In the genomic region with DNA sequence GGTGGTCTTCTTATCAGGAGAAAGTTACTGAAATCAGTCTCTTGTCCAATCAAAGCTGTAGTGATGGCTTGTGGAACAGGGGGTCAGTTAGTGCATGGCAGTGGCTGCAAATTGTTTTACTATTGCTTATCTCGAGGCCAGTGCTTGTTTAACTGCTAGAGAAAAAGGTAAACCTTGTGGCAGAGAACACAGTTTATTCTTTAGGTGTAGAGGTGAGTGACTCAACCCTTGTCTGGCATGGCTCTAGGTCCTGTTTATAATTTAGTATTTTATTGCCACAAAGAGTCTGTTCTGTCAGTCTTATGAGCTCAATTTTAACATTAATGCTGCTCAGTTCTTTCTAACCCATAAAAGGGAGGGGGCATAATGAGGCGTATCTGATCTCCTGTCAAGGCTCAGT, we compare ENCODE assay signal across 13 cellular contexts.
A peak's percentile ranks its signal among the peaks of the same experiment; 100 is the strongest.
DNase-seq lines count a peak whose midpoint lies in the region; ATAC-seq, FAIRE-seq and TF ChIP-seq lines count a peak whose summit lies in the region.
"Had no signal": no experiment of that assay in that cellular context is flagged by ENCODE, and none has a peak within 500 bp of the region (broad histone marks: within the 10 kb centered on the region; RNA-seq: fewer than 3 reads in every experiment).

No MANE protein-coding gene starts in this region.

- H4K5ac ChIP-seq in IMR-90 (ENCODE audit: low read depth, low read length): no peak overlapping the region

- H2AK5ac ChIP-seq in IMR-90 (ENCODE audit: low read depth, low read length): peak overlapping the region; percentile 63

- peak overlapping the region; percentile 93; the same call in 1 of the 3 replicates for H2BK15ac ChIP-seq in IMR-90 (ENCODE audit: low read depth, low read length)

- H3K4me2 ChIP-seq in IMR-90 (ENCODE audit: low read depth, low read length): no peak overlapping the region

- no peak overlapping the region for H2AFZ ChIP-seq in IMR-90 (replicated peaks; ENCODE audit: low read length, poor library complexity)

- BruUV-seq in IMR-90 (replicated peaks; lab: Mats Ljungman, UMichigan): no TSS peak

- POLR2A ChIA-PET in IMR-90 (lab: Charles Lee; ENCODE audit: unreplicated experiment): interaction anchor here (0.5 to 1.0 kb wide), 2 partner anchors 70 to 189 kb away, joined by 4 to 5 read pairs; partner anchors contain the start of gene F3

- H3K9ac ChIP-seq in IMR-90 (ENCODE audit: low read depth, low read length) (no peak overlapping the region), colonic mucosa (ENCODE audit: low read depth in 2 of 2, low read length in 2 of 2) (no peak overlapping the region), subcutaneous abdominal adipose tissue (ENCODE audit: low read length in 5 of 5) (peak overlapping the region in 2 of 5 donors; percentile 41 to 51)

- peak overlapping the region; percentile 88 for H2BK120ac ChIP-seq in IMR-90 (ENCODE audit: low read depth, low read length)

- H3K9me3 ChIP-seq in IMR-90 (ENCODE audit: control insufficient read depth, insufficient read depth, low read length) (no peaks in the 10 kb centered on the region), colonic mucosa (no peaks in the 10 kb centered on the region), mucosa of descending colon (no peaks in the 10 kb centered on the region), subcutaneous abdominal adipose tissue (ENCODE audit: control insufficient read depth in 5 of 5, low read length in 5 of 5) (no peaks in the 10 kb centered on the region)

- no peaks in the 10 kb centered on the region for H3K27me3 ChIP-seq in IMR-90 (ENCODE audit: control insufficient read depth, insufficient read depth, low read length)
- no peaks in the 10 kb centered on the region for H3K27me3 ChIP-seq in colonic mucosa
- no peaks in the 10 kb centered on the region for H3K27me3 ChIP-seq in subcutaneous abdominal adipose tissue (ENCODE audit: control insufficient read depth in 5 of 5, insufficient read depth in 4 of 5, low read length in 5 of 5)

- CTCF ChIA-PET in IMR-90 (lab: Yijun Ruan, JAX): no interaction called here

- peak overlapping the region; percentile 32 to 54; a peak in 3 of 4 replicates for H4K8ac ChIP-seq in IMR-90 (ENCODE audit: low read depth in 2 of 2, low read length in 2 of 2)

- no peaks in the 10 kb centered on the region for H3K36me3 ChIP-seq in IMR-90 (ENCODE audit: control insufficient read depth, insufficient read depth, low read length)
- no peaks in the 10 kb centered on the region for H3K36me3 ChIP-seq in colonic mucosa
- H3K36me3 ChIP-seq in mucosa of descending colon (ENCODE audit: low read depth): no peaks in the 10 kb centered on the region
- H3K36me3 ChIP-seq in subcutaneous abdominal adipose tissue (ENCODE audit: control insufficient read depth in 5 of 5, insufficient read depth in 5 of 5, low read length in 5 of 5): no peaks in the 10 kb centered on the region

- DNase-seq in IMR-90: no peak
- DNase-seq in colonic mucosa: no peak
- DNase-seq in mucosa of descending colon: peak in 1 of 3 donors; percentile 47
- DNase-seq in OCI-M1 (lab: John Stamatoyannopoulos, UW): no peak
- DNase-seq in urothelium cell line (ENCODE audit: low spot score): no peak
- DNase-seq: CD4-positive, CD25-positive, alpha-beta regulatory T cell; H9; KG1; NCI-H1436; NCI-H2029 treated with DMSO at 0.1 percent for 48 hours; NCI-H748 treated with DMSO at 0.1 percent for 48 hours had no signal

- ATAC-seq in IMR-90 (ENCODE audit: low read depth): no peak
- ATAC-seq in mucosa of descending colon: peak; percentile 77
- ATAC-seq in esophagus mucosa: no peak

- in situ Hi-C loops in IMR-90 (cut with MboI; ENCODE audit: low sequenced_read_pairs): no loop called here

- H4K91ac ChIP-seq in IMR-90 (ENCODE audit: insufficient read depth, low read depth, low read length): peak overlapping the region; percentile 91

- H3K9me1 ChIP-seq in IMR-90 (ENCODE audit: insufficient read depth, low read length): peaks cover 19% of the 10 kb centered on the region

- H2AK9ac ChIP-seq in IMR-90 (replicated peaks; ENCODE audit: low read depth, low read length, poor library complexity): no peak overlapping the region

- H3K56ac ChIP-seq in IMR-90 (ENCODE audit: extremely low read depth, insufficient read depth, low read length): peak overlapping the region; percentile 7

- H3K4me3 ChIP-seq in IMR-90 (ENCODE audit: insufficient read depth, low read depth, low read length): no peak overlapping the region
- no peak overlapping the region for H3K4me3 ChIP-seq in colonic mucosa
- H3K4me3 ChIP-seq in mucosa of descending colon: no peak overlapping the region
- H3K4me3 ChIP-seq in subcutaneous abdominal adipose tissue (ENCODE audit: low read depth in 1 of 5, low read length in 5 of 5): no peak overlapping the region

- H3K18ac ChIP-seq in IMR-90 (ENCODE audit: low read depth, low read length): peak overlapping the region; percentile 76; the same call in 1 of the 2 replicates

- H3K79me1 ChIP-seq in IMR-90 (ENCODE audit: low read depth in 1 of 2, low read length in 2 of 2): no peaks in the 10 kb centered on the region; a peak in 1 of 4 replicates

- FAIRE-seq in urothelium cell line (lab: Jason Lieb, UNC): no peak

- peak overlapping the region; percentile 87 for H2BK20ac ChIP-seq in IMR-90 (ENCODE audit: low read depth, low read length)

- no peaks in the 10 kb centered on the region for H4K20me1 ChIP-seq in IMR-90 (ENCODE audit: insufficient read depth, low read length)

- peak overlapping the region; percentile 85; the same call in 1 of the 2 replicates for H3K4ac ChIP-seq in IMR-90 (ENCODE audit: low read depth, low read length)

- no CpG with 5 or more reads among the region's 2 CpGs for WGBS in IMR-90 (ENCODE audit: extremely low coverage in 2 of 2, insufficient read length in 1 of 2), 2 experiments

- H3K23ac ChIP-seq in IMR-90 (ENCODE audit: low read depth, low read length): peak overlapping the region; percentile 52; the same call in 1 of the 2 replicates

- intact Hi-C loops in IMR-90 (cut with micrococcal nuclease): no loop called here
- intact Hi-C loops in colonic mucosa (cut with DNase I): no loop called here
- intact Hi-C loops in mucosa of descending colon (cut with DNase I, micrococcal nuclease): no loop called here

- no peak for TF ChIP-seq RAD21 in IMR-90 (IDR thresholded peaks at IDR 0.05; ENCODE audit: low read length)

- TF ChIP-seq POLR2A in IMR-90 (IDR thresholded peaks at IDR 0.05; ENCODE audit: low read depth, low read length): no peak

- peak overlapping the region; percentile 75 for H3K14ac ChIP-seq in IMR-90 (replicated peaks; ENCODE audit: low read depth, low read length)

- H3K4me1 ChIP-seq in IMR-90 (ENCODE audit: control insufficient read depth, insufficient read depth, low read length) (peaks cover 23% of the 10 kb centered on the region), colonic mucosa (peaks cover 27% of the 10 kb centered on the region), mucosa of descending colon (ENCODE audit: low read depth) (peaks cover 61% of the 10 kb centered on the region), subcutaneous abdominal adipose tissue (ENCODE audit: control insufficient read depth in 5 of 5, insufficient read depth in 5 of 5, low read length in 5 of 5) (peaks cover 2 to 34% (median 28%) of the 10 kb centered on the region in 5 donors)

- H3K27ac ChIP-seq in IMR-90 (ENCODE audit: insufficient read depth, low read length) (no peak overlapping the region), colonic mucosa (peak overlapping the region; percentile 80), subcutaneous abdominal adipose tissue (ENCODE audit: low read depth, low read length) (peak overlapping the region; percentile 81)

- TF ChIP-seq CTCF in IMR-90 (conservative IDR thresholded peaks at IDR 0.05; ENCODE audit: low read depth, low read length) (no peak), colonic mucosa (IDR thresholded peaks at IDR 0.05) (no peak), mucosa of descending colon (IDR thresholded peaks at IDR 0.05) (no peak)

- dilution Hi-C loops in IMR-90 (cut with HindIII; ENCODE audit: low sequenced_read_pairs, unreplicated experiment): no loop called here

- peak overlapping the region; percentile 47 for H2BK5ac ChIP-seq in IMR-90 (ENCODE audit: low read depth, low read length, poor library complexity, severe bottlenecking)

TF ChIP-seq in IMR-90, 13 proteins besides CTCF, POLR2A, EP300 and RAD21:
- TF ChIP-seq MXI1 (IDR thresholded peaks at IDR 0.05; ENCODE audit: borderline replicate concordance, low read depth, low read length) (no peak), RCOR1 (IDR thresholded peaks at IDR 0.05; ENCODE audit: insufficient replicate concordance, low read length) (no peak), CHD1 (IDR thresholded peaks at IDR 0.05; ENCODE audit: low read depth, low read length) (no peak)
